In genomic region chr3:114214542-114215341, GRCh38 we compare ENCODE assay signal across 9 cellular contexts.
DNase-seq lines count a peak whose midpoint lies in the region; ATAC-seq and TF ChIP-seq lines count a peak whose summit lies in the region.
"Had no signal": no experiment of that assay in that cellular context is flagged by ENCODE, and none has a peak within 500 bp of the region (broad histone marks: within the 10 kb centered on the region; RNA-seq: fewer than 3 reads in every experiment).

No MANE protein-coding gene starts in this region.

- H3K27me3 Mint-ChIP-seq in nephron progenitor cell (ENCODE audit: low read depth, poor library complexity): peaks cover 8% of the 10 kb centered on the region

- H3K4me3 ChIP-seq in HUES6 (ENCODE audit: low read depth, low read length): peak overlapping the region; percentile 8; the same call in 1 of the 2 replicates

- ATAC-seq in HG02840 (IDR thresholded peaks at IDR 0.05; ENCODE audit: low FRiP score, unreplicated experiment): no peak

- TF ChIP-seq CTCF in nephron progenitor cell (IDR thresholded peaks at IDR 0.05): no peak

- peak overlapping the region; percentile 41; the same call in 1 of the 2 replicates for H3K27ac ChIP-seq in HUES6 (ENCODE audit: low read depth, low read length)
- H3K27ac ChIP-seq: 22Rv1 had no signal

- H3K27me3 ChIP-seq in HUES6 (ENCODE audit: control insufficient read depth, insufficient read depth, low read length): no peaks in the 10 kb centered on the region

- no peaks in the 10 kb centered on the region for H3K36me3 Mint-ChIP-seq in nephron progenitor cell (ENCODE audit: low read depth)

- H3K36me3 ChIP-seq in HUES6 (ENCODE audit: control insufficient read depth, insufficient read depth, low read length): no peaks in the 10 kb centered on the region

- H3K4me1 Mint-ChIP-seq in nephron progenitor cell: peaks cover 5% of the 10 kb centered on the region

- DNase-seq in NCI-H1417 (lab: John Stamatoyannopoulos, UW) (peak in 2 of 3 experiments; percentile 41 to 76), NCI-H1417 treated with DMSO at 0.1 percent for 48 hours (lab: John Stamatoyannopoulos, UW) (no peak), smooth muscle cell of the brain vasculature (ENCODE audit: low read depth, low spot score) (peak; percentile 81), nephron progenitor cell (no peak), GM19240 (ENCODE audit: insufficient read length, low spot score) (no peak)
- DNase-seq in effector CD4-positive, alpha-beta T cell: peak; percentile 52

- peaks cover 40% of the 10 kb centered on the region for H3K4me1 ChIP-seq in HUES6 (ENCODE audit: control insufficient read depth, insufficient read depth, low read length)

- H3K4me3 Mint-ChIP-seq in nephron progenitor cell: no peak overlapping the region

- no peaks in the 10 kb centered on the region for H3K9me3 Mint-ChIP-seq in nephron progenitor cell

- no peak overlapping the region for H3K27ac Mint-ChIP-seq in nephron progenitor cell

- no peaks in the 10 kb centered on the region for H3K9me3 ChIP-seq in HUES6 (ENCODE audit: control insufficient read depth, insufficient read depth, low read depth, low read length)

- peak overlapping the region; percentile 14 for H3K9ac ChIP-seq in HUES6 (ENCODE audit: low read length)

Comparison
In these comparisons a context has a peak if more than half of its experiments do, and no peak if none do; other contexts are left out.
1. DNase-seq: peak in NCI-H1417 (2 of 3), effector CD4-positive, alpha-beta T cell (single experiment) and smooth muscle cell of the brain vasculature (single experiment); none in NCI-H1417 treated with DMSO at 0.1 percent for 48 hours (single experiment), nephron progenitor cell (single experiment) and GM19240 (single experiment).